ENCODE assay signal across 1 cellular context in the genomic region with DNA sequence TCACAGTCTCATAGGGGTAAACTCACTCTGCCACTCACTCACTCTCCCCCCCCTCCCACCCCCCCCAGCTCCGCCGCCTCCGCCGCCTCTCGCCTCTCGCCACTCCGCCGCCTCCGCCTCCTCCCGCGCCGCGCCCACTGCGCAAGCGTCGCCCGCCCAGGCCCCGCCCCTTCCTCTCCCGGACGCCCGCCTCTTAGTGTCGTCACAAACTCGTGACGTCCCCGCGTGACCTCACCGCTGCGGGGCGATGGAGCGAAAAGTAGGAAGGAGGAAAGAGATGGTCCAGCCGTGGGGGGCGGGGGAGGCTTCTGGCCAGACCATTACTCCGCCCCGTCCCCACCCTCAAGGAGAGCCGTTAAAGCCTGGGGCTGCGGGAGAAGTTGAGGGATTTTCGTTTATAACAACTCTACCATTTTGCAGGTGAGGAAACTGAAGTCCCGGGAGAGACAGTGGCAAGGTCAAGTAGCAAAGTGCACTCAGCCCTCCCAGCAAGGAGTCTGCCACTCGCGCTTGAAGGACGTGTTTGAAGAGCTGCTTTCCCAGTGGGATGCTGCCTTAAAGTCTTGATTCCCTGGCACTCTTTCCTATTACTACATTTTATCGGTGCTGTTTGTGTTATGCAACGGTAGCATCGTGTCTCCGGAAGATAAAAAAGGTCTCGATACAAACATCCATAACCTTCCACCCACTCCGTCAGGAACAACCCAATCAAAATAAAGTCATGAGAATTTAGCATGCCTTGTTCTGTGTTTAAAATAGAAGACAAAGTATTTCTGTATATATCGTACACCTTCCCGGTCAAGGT.
TF ChIP-seq lines count a peak whose summit lies in the region.

A gene (minus strand): TSS at position 29 of the 805 bp plus-strand sequence. CDS start 164 bp downstream, outside the sequence.

TF ChIP-seq in GM12878, 131 proteins besides CTCF, POLR2A, EP300 and RAD21 (continued from another document and continues in another):
- TF ChIP-seq, protein P1, sequence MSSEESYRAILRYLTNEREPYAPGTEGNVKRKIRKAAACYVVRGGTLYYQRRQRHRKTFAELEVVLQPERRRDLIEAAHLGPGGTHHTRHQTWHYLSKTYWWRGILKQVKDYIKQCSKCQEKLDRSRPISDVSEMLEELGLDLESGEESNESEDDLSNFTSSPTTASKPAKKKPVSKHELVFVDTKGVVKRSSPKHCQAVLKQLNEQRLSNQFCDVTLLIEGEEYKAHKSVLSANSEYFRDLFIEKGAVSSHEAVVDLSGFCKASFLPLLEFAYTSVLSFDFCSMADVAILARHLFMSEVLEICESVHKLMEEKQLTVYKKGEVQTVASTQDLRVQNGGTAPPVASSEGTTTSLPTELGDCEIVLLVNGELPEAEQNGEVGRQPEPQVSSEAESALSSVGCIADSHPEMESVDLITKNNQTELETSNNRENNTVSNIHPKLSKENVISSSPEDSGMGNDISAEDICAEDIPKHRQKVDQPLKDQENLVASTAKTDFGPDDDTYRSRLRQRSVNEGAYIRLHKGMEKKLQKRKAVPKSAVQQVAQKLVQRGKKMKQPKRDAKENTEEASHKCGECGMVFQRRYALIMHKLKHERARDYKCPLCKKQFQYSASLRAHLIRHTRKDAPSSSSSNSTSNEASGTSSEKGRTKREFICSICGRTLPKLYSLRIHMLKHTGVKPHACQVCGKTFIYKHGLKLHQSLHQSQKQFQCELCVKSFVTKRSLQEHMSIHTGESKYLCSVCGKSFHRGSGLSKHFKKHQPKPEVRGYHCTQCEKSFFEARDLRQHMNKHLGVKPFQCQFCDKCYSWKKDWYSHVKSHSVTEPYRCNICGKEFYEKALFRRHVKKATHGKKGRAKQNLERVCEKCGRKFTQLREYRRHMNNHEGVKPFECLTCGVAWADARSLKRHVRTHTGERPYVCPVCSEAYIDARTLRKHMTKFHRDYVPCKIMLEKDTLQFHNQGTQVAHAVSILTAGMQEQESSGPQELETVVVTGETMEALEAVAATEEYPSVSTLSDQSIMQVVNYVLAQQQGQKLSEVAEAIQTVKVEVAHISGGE (CRISPR knock-in tag; IDR thresholded peaks at IDR 0.05), result no peak
- TF ChIP-seq LARP7 (IDR thresholded peaks at IDR 0.05) (peak; percentile 27; the same call in 1 of the 2 replicates), NBN (IDR thresholded peaks at IDR 0.05) (peak; percentile 87), DPF2 (IDR thresholded peaks at IDR 0.05) (no peak), HDAC6 (IDR thresholded peaks at IDR 0.05; ENCODE audit: unreplicated experiment) (no peak), SMAD1 (IDR thresholded peaks at IDR 0.05; ENCODE audit: low read depth, partially characterized antibody) (no peak), RB1 (IDR thresholded peaks at IDR 0.05; ENCODE audit: borderline replicate concordance) (peak; percentile 52; the same call in 1 of the 2 replicates), ZNF384 (IDR thresholded peaks at IDR 0.05; ENCODE audit: borderline replicate concordance, low read depth, low read length) (no peak), CBFB (IDR thresholded peaks at IDR 0.05; ENCODE audit: low read depth) (no peak), ZNF622 (IDR thresholded peaks at IDR 0.05) (no peak), ZZZ3 (IDR thresholded peaks at IDR 0.05; ENCODE audit: control insufficient read depth, insufficient read length, low read depth) (no peak), TBL1XR1 (IDR thresholded peaks at IDR 0.05; ENCODE audit: low read depth, low read length) (peak; percentile 43; the same call in 1 of the 2 replicates), CREB1 (IDR thresholded peaks at IDR 0.05; ENCODE audit: low read depth) (peak; percentile 100), TARDBP (IDR thresholded peaks at IDR 0.05; ENCODE audit: borderline replicate concordance) (no peak), MEF2B (IDR thresholded peaks at IDR 0.05; ENCODE audit: partially characterized antibody, poor library complexity, severe bottlenecking) (peak; percentile 61), ZBED1 (IDR thresholded peaks at IDR 0.05; ENCODE audit: borderline replicate concordance) (no peak), POLR2AphosphoS5 (IDR thresholded peaks at IDR 0.05; ENCODE audit: low read length) (0 out of 2 replicates have a peak, but pooled peaks have one; percentile 22), KAT2A (conservative IDR thresholded peaks at IDR 0.05; ENCODE audit: control insufficient read depth, low read depth, low read length) (no peak), IKZF2 (IDR thresholded peaks at IDR 0.05) (peak; percentile 49 to 65), RUNX3 (IDR thresholded peaks at IDR 0.05; ENCODE audit: low read length) (0 out of 2 replicates have a peak, but pooled peaks have one; percentile 6), TCF3 (IDR thresholded peaks at IDR 0.05; ENCODE audit: borderline replicate concordance, insufficient read depth, low read depth, low read length) (no peak), SPI1 (IDR thresholded peaks at IDR 0.05; ENCODE audit: borderline replicate concordance, insufficient read depth, low read depth, low read length) (no peak), SMAD5 (IDR thresholded peaks at IDR 0.05; ENCODE audit: low read depth) (peak; percentile 58; the same call in 1 of the 2 replicates), GABPA (IDR thresholded peaks at IDR 0.05; ENCODE audit: low read depth) (no peak), MXI1 (IDR thresholded peaks at IDR 0.05; ENCODE audit: low read depth, low read length) (no peak), RFX5 (IDR thresholded peaks at IDR 0.05; ENCODE audit: low read depth, low read length) (no peak), RBBP5 (conservative IDR thresholded peaks at IDR 0.05) (no peak)
- TF ChIP-seq, protein P2, sequence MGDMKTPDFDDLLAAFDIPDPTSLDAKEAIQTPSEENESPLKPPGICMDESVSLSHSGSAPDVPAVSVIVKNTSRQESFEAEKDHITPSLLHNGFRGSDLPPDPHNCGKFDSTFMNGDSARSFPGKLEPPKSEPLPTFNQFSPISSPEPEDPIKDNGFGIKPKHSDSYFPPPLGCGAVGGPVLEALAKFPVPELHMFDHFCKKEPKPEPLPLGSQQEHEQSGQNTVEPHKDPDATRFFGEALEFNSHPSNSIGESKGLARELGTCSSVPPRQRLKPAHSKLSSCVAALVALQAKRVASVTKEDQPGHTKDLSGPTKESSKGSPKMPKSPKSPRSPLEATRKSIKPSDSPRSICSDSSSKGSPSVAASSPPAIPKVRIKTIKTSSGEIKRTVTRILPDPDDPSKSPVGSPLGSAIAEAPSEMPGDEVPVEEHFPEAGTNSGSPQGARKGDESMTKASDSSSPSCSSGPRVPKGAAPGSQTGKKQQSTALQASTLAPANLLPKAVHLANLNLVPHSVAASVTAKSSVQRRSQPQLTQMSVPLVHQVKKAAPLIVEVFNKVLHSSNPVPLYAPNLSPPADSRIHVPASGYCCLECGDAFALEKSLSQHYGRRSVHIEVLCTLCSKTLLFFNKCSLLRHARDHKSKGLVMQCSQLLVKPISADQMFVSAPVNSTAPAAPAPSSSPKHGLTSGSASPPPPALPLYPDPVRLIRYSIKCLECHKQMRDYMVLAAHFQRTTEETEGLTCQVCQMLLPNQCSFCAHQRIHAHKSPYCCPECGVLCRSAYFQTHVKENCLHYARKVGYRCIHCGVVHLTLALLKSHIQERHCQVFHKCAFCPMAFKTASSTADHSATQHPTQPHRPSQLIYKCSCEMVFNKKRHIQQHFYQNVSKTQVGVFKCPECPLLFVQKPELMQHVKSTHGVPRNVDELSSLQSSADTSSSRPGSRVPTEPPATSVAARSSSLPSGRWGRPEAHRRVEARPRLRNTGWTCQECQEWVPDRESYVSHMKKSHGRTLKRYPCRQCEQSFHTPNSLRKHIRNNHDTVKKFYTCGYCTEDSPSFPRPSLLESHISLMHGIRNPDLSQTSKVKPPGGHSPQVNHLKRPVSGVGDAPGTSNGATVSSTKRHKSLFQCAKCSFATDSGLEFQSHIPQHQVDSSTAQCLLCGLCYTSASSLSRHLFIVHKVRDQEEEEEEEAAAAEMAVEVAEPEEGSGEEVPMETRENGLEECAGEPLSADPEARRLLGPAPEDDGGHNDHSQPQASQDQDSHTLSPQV (IDR thresholded peaks at IDR 0.05), result no peak
- TF ChIP-seq, protein P3, sequence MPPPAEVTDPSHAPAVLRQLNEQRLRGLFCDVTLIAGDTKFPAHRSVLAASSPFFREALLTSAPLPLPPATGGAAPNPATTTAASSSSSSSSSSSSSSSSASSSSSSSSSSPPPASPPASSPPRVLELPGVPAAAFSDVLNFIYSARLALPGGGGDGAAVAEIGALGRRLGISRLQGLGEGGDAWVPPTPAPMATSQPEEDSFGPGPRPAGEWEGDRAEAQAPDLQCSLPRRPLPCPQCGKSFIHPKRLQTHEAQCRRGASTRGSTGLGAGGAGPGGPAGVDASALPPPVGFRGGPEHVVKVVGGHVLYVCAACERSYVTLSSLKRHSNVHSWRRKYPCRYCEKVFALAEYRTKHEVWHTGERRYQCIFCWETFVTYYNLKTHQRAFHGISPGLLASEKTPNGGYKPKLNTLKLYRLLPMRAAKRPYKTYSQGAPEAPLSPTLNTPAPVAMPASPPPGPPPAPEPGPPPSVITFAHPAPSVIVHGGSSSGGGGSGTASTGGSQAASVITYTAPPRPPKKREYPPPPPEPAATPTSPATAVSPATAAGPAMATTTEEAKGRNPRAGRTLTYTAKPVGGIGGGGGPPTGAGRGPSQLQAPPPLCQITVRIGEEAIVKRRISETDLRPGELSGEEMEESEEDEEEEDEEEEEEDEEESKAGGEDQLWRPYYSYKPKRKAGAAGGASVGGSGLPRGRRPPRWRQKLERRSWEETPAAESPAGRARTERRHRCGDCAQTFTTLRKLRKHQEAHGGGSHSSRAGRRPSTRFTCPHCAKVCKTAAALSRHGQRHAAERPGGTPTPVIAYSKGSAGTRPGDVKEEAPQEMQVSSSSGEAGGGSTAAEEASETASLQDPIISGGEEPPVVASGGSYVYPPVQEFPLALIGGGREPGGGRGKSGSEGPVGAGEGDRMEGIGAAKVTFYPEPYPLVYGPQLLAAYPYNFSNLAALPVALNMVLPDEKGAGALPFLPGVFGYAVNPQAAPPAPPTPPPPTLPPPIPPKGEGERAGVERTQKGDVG (CRISPR knock-in tag; IDR thresholded peaks at IDR 0.05), result no peak
- TF ChIP-seq, protein P4, sequence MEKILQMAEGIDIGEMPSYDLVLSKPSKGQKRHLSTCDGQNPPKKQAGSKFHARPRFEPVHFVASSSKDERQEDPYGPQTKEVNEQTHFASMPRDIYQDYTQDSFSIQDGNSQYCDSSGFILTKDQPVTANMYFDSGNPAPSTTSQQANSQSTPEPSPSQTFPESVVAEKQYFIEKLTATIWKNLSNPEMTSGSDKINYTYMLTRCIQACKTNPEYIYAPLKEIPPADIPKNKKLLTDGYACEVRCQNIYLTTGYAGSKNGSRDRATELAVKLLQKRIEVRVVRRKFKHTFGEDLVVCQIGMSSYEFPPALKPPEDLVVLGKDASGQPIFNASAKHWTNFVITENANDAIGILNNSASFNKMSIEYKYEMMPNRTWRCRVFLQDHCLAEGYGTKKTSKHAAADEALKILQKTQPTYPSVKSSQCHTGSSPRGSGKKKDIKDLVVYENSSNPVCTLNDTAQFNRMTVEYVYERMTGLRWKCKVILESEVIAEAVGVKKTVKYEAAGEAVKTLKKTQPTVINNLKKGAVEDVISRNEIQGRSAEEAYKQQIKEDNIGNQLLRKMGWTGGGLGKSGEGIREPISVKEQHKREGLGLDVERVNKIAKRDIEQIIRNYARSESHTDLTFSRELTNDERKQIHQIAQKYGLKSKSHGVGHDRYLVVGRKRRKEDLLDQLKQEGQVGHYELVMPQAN (conservative IDR thresholded peaks at IDR 0.05), result no peak
- TF ChIP-seq, protein P5, sequence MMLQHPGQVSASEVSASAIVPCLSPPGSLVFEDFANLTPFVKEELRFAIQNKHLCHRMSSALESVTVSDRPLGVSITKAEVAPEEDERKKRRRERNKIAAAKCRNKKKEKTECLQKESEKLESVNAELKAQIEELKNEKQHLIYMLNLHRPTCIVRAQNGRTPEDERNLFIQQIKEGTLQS (IDR thresholded peaks at IDR 0.05; ENCODE audit: borderline replicate concordance, extremely low read depth, low read depth, low read length), result 0 out of 2 replicates have a peak, but pooled peaks have one; percentile 33
- TF ChIP-seq, protein P6, sequence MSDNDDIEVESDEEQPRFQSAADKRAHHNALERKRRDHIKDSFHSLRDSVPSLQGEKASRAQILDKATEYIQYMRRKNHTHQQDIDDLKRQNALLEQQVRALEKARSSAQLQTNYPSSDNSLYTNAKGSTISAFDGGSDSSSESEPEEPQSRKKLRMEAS (IDR thresholded peaks at IDR 0.05; ENCODE audit: low read depth, low read length), result no peak
- TF ChIP-seq, protein P7, sequence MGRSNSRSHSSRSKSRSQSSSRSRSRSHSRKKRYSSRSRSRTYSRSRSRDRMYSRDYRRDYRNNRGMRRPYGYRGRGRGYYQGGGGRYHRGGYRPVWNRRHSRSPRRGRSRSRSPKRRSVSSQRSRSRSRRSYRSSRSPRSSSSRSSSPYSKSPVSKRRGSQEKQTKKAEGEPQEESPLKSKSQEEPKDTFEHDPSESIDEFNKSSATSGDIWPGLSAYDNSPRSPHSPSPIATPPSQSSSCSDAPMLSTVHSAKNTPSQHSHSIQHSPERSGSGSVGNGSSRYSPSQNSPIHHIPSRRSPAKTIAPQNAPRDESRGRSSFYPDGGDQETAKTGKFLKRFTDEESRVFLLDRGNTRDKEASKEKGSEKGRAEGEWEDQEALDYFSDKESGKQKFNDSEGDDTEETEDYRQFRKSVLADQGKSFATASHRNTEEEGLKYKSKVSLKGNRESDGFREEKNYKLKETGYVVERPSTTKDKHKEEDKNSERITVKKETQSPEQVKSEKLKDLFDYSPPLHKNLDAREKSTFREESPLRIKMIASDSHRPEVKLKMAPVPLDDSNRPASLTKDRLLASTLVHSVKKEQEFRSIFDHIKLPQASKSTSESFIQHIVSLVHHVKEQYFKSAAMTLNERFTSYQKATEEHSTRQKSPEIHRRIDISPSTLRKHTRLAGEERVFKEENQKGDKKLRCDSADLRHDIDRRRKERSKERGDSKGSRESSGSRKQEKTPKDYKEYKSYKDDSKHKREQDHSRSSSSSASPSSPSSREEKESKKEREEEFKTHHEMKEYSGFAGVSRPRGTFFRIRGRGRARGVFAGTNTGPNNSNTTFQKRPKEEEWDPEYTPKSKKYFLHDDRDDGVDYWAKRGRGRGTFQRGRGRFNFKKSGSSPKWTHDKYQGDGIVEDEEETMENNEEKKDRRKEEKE (IDR thresholded peaks at IDR 0.05), result no peak
- TF ChIP-seq, protein P8, sequence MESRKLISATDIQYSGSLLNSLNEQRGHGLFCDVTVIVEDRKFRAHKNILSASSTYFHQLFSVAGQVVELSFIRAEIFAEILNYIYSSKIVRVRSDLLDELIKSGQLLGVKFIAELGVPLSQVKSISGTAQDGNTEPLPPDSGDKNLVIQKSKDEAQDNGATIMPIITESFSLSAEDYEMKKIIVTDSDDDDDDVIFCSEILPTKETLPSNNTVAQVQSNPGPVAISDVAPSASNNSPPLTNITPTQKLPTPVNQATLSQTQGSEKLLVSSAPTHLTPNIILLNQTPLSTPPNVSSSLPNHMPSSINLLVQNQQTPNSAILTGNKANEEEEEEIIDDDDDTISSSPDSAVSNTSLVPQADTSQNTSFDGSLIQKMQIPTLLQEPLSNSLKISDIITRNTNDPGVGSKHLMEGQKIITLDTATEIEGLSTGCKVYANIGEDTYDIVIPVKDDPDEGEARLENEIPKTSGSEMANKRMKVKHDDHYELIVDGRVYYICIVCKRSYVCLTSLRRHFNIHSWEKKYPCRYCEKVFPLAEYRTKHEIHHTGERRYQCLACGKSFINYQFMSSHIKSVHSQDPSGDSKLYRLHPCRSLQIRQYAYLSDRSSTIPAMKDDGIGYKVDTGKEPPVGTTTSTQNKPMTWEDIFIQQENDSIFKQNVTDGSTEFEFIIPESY (IDR thresholded peaks at IDR 0.05), result no peak
- TF ChIP-seq, protein P9, sequence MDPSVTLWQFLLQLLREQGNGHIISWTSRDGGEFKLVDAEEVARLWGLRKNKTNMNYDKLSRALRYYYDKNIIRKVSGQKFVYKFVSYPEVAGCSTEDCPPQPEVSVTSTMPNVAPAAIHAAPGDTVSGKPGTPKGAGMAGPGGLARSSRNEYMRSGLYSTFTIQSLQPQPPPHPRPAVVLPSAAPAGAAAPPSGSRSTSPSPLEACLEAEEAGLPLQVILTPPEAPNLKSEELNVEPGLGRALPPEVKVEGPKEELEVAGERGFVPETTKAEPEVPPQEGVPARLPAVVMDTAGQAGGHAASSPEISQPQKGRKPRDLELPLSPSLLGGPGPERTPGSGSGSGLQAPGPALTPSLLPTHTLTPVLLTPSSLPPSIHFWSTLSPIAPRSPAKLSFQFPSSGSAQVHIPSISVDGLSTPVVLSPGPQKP (IDR thresholded peaks at IDR 0.05; ENCODE audit: low read depth, low read length), result no peak
